27 cellular contexts compared by ENCODE assay signal in genomic region chr15:48343865-48344264, GRCh38.
"Had no signal": no experiment of that assay in that cellular context is flagged by ENCODE, and none has a peak within 500 bp of the region (broad histone marks: within the 10 kb centered on the region; RNA-seq: fewer than 3 reads in every experiment).

No MANE protein-coding gene starts in this region.

- H3K4me1 ChIP-seq: ascending aorta, SJCRH30 had no signal

- ATAC-seq: activated CD8-positive, alpha-beta T cell treated with anti-CD3 and anti-CD28 coated beads for 36 hours; PC-3 had no signal

- H3K4me3 ChIP-seq: ascending aorta, cardiac muscle cell, SJCRH30, SK-N-MC had no signal

- DNase-seq: activated CD4-positive, alpha-beta T cell treated with anti-CD3 and anti-CD28 coated beads, Interleukin-2, amount 10 ng/mL, durations not matched to agents 24 days and 14 days; activated CD4-positive, alpha-beta T cell treated with anti-CD3 and anti-CD28 coated beads, Interleukin-2, amount 50 U/mL, for 4 hours; activated CD8-positive, alpha-beta T cell treated with anti-CD3 and anti-CD28 coated beads for 36 hours; activated gamma-delta T cell; activated naive CD4-positive, alpha-beta T cell treated with anti-CD3 and anti-CD28 coated beads for 36 hours; activated T-cell treated with anti-CD3 and anti-CD28 coated beads, Interleukin-2, amount 50 U/mL, for 1 hour; amygdala; MM.1S; MV-4-11; NCI-H1092; NCI-H1436 treated with DMSO at 0.1 percent for 48 hours; NCI-H1694 treated with DMSO at 0.1 percent for 48 hours; NCI-H2029; NCI-H345; NCI-H510A; NCI-H526; NCI-H748 treated with DMSO at 0.1 percent for 48 hours; NK-92 treated with Interleukin-12 subunit alpha and Interleukin-12 subunit beta, amount 100 ng/mL, for 24 hours; PC-3; SHP77; SJCRH30; T1000; WERI-Rb-1 had no signal

- H3K9me3 ChIP-seq: ascending aorta, SJCRH30 had no signal

- H3K27ac ChIP-seq: ascending aorta, cardiac muscle cell, KMS-11, SJCRH30, SK-N-MC, WERI-Rb-1 had no signal

- H3K27me3 ChIP-seq: ascending aorta, cardiac muscle cell, SJCRH30 had no signal
